8 cellular contexts compared by ENCODE assay signal in genomic region chr15:40582726-40583246, GRCh38. TPM values are rescaled to one million over a fixed set of nuclear protein-coding genes. Genes with fewer than 3 reads are reported as not detected.
DNase-seq lines count a peak whose midpoint lies in the region; ATAC-seq and TF ChIP-seq lines count a peak whose summit lies in the region.

No MANE protein-coding gene starts in this region.

- peak; percentile 57 for ATAC-seq in CD4-positive, alpha-beta T cell (ENCODE audit: poor library complexity)
- ATAC-seq in activated T-cell treated with anti-CD3 and anti-CD28 coated beads, Interleukin-2, amount 50 U/mL, for 4 hours = no peak
- ATAC-seq in GM19328 (IDR thresholded peaks at IDR 0.05; ENCODE audit: unreplicated experiment) = no peak

- no peak overlapping the region for H3K23ac ChIP-seq in mesendoderm (ENCODE audit: low read length)

- H3K56ac ChIP-seq in mesendoderm (ENCODE audit: low read length) = no peak overlapping the region

- H3K36me3 Mint-ChIP-seq in CD4-positive, alpha-beta T cell (ENCODE audit: low read depth) = no peaks in the 10 kb centered on the region
- peaks cover 2% of the 10 kb centered on the region for H3K36me3 Mint-ChIP-seq in mesothelial cell of epicardium
- H3K36me3 Mint-ChIP-seq in activated T-cell treated with anti-CD3 and anti-CD28 coated beads, Interleukin-2, amount 50 U/mL, for 4 hours (ENCODE audit: insufficient read depth) = no peaks in the 10 kb centered on the region
- no peaks in the 10 kb centered on the region for H3K36me3 Mint-ChIP-seq in activated T-helper 2 cell treated with anti-CD3 and anti-CD28 coated beads, Interferon-gamma antibody, Interleukin-2, Interleukin-4, amounts not matched to agents 10 μg/mL and 5 μg/mL and 100 μg/mL, durations not matched to agents 14 hours and 24 hours and 36 hours (ENCODE audit: low read depth)

- no peaks in the 10 kb centered on the region for H3K36me3 ChIP-seq in mesendoderm (ENCODE audit: control insufficient read depth, insufficient read depth, low read length)

- peaks cover 5% of the 10 kb centered on the region for H3K4me1 Mint-ChIP-seq in CD4-positive, alpha-beta T cell (ENCODE audit: low read depth)
- H3K4me1 Mint-ChIP-seq in mesothelial cell of epicardium = no peaks in the 10 kb centered on the region
- no peaks in the 10 kb centered on the region for H3K4me1 Mint-ChIP-seq in activated T-cell treated with anti-CD3 and anti-CD28 coated beads, Interleukin-2, amount 50 U/mL, for 4 hours (ENCODE audit: low read depth)
- H3K4me1 Mint-ChIP-seq in activated T-helper 2 cell treated with anti-CD3 and anti-CD28 coated beads, Interferon-gamma antibody, Interleukin-2, Interleukin-4, amounts not matched to agents 10 μg/mL and 5 μg/mL and 100 μg/mL, durations not matched to agents 14 hours and 24 hours and 36 hours (ENCODE audit: low read depth) = peaks cover 4% of the 10 kb centered on the region

- H3K4me1 ChIP-seq in mesendoderm (ENCODE audit: control insufficient read depth, low read depth, low read length) = no peaks in the 10 kb centered on the region

- H3K4me3 ChIP-seq in WI38 (ENCODE audit: low read depth, low read length) = no peak overlapping the region
- no peak overlapping the region for H3K4me3 ChIP-seq in mesendoderm (ENCODE audit: low read length)

- H2BK5ac ChIP-seq in mesendoderm (ENCODE audit: low read length) = no peak overlapping the region

- no peak overlapping the region for H3K9ac ChIP-seq in mesendoderm (ENCODE audit: low read length)

- no peaks in the 10 kb centered on the region for H3K79me1 ChIP-seq in mesendoderm (ENCODE audit: low read length)

- H3K18ac ChIP-seq in mesendoderm (ENCODE audit: low read length) = no peak overlapping the region

- no peaks in the 10 kb centered on the region for H3K79me2 ChIP-seq in mesendoderm (ENCODE audit: control insufficient read depth, insufficient read depth, low read length)

- intact Hi-C loops in CD4-positive, alpha-beta T cell (cut with DNase I, micrococcal nuclease) = no loop called here
- intact Hi-C loops in activated T-helper 2 cell treated with anti-CD3 and anti-CD28 coated beads, Interferon-gamma antibody, Interleukin-2, Interleukin-4, amounts not matched to agents 10 μg/mL and 5 μg/mL and 100 μg/mL, durations not matched to agents 14 hours and 24 hours and 36 hours (cut with micrococcal nuclease) = no loop called here

- no peak overlapping the region for H4K8ac ChIP-seq in mesendoderm (ENCODE audit: low read depth, low read length)

- no peaks in the 10 kb centered on the region for H3K27me3 Mint-ChIP-seq in CD4-positive, alpha-beta T cell
- peaks cover 2% of the 10 kb centered on the region for H3K27me3 Mint-ChIP-seq in mesothelial cell of epicardium (ENCODE audit: low read depth)
- no peaks in the 10 kb centered on the region for H3K27me3 Mint-ChIP-seq in activated T-cell treated with anti-CD3 and anti-CD28 coated beads, Interleukin-2, amount 50 U/mL, for 4 hours (ENCODE audit: low read depth)
- H3K27me3 Mint-ChIP-seq in activated T-helper 2 cell treated with anti-CD3 and anti-CD28 coated beads, Interferon-gamma antibody, Interleukin-2, Interleukin-4, amounts not matched to agents 10 μg/mL and 5 μg/mL and 100 μg/mL, durations not matched to agents 14 hours and 24 hours and 36 hours (ENCODE audit: low read depth) = peaks cover 2% of the 10 kb centered on the region

- H2BK15ac ChIP-seq in mesendoderm (replicated peaks; ENCODE audit: low read depth) = no peak overlapping the region

- H2BK120ac ChIP-seq in mesendoderm (ENCODE audit: low read depth, low read length) = no peak overlapping the region

- H3K4ac ChIP-seq in mesendoderm (ENCODE audit: low read depth, low read length) = no peak overlapping the region

- POLR2A ChIA-PET in CD4-positive, alpha-beta T cell (lab: Charles Lee) = no interaction called here

- no peak for TF ChIP-seq CTCF in CD4-positive, alpha-beta T cell (IDR thresholded peaks at IDR 0.05)
- TF ChIP-seq CTCF in WI38 (IDR thresholded peaks at IDR 0.05; ENCODE audit: low read depth, low read length) (0 out of 2 replicates have a peak, but pooled peaks have one; percentile 5), mesothelial cell of epicardium (IDR thresholded peaks at IDR 0.05; ENCODE audit: unreplicated experiment) (no peak)

- H3K27me3 ChIP-seq in CD4-positive, alpha-beta T cell (ENCODE audit: control insufficient read depth, insufficient read depth, low read length) = no peaks in the 10 kb centered on the region
- no peaks in the 10 kb centered on the region for H3K27me3 ChIP-seq in mesendoderm (ENCODE audit: insufficient read depth, low read length, poor library complexity)

- no peak overlapping the region for H2AK5ac ChIP-seq in mesendoderm (ENCODE audit: low read length)

- CTCF ChIA-PET in CD4-positive, alpha-beta T cell (lab: Charles Lee) = no interaction called here

- no peak overlapping the region for H4K5ac ChIP-seq in mesendoderm (ENCODE audit: low read length)

- H3K4me2 ChIP-seq in mesendoderm (ENCODE audit: low read length) = no peak overlapping the region

- no peak overlapping the region for H3K27ac ChIP-seq in CD4-positive, alpha-beta T cell (ENCODE audit: low read depth, low read length)
- H3K27ac ChIP-seq in mesendoderm (ENCODE audit: low read depth, low read length) = no peak overlapping the region

- no peaks in the 10 kb centered on the region for H3K9me3 ChIP-seq in CD4-positive, alpha-beta T cell (ENCODE audit: control insufficient read depth, low read length)

- no peak overlapping the region for H3K27ac Mint-ChIP-seq in CD4-positive, alpha-beta T cell
- H3K27ac Mint-ChIP-seq in mesothelial cell of epicardium = no peak overlapping the region
- H3K27ac Mint-ChIP-seq in activated T-helper 2 cell treated with anti-CD3 and anti-CD28 coated beads, Interferon-gamma antibody, Interleukin-2, Interleukin-4, amounts not matched to agents 10 μg/mL and 5 μg/mL and 100 μg/mL, durations not matched to agents 14 hours and 24 hours and 36 hours = no peak overlapping the region

- WGBS in mesendoderm (ENCODE audit: extremely low coverage, insufficient coverage, low lambda C conversion rate) = no CpG with 5 or more reads among the region's 8 CpGs

- peak overlapping the region; percentile 62 for H3K4me3 Mint-ChIP-seq in CD4-positive, alpha-beta T cell
- no peak overlapping the region for H3K4me3 Mint-ChIP-seq in mesothelial cell of epicardium
- no peak overlapping the region for H3K4me3 Mint-ChIP-seq in activated T-cell treated with anti-CD3 and anti-CD28 coated beads, Interleukin-2, amount 50 U/mL, for 4 hours
- H3K4me3 Mint-ChIP-seq in activated T-helper 2 cell treated with anti-CD3 and anti-CD28 coated beads, Interferon-gamma antibody, Interleukin-2, Interleukin-4, amounts not matched to agents 10 μg/mL and 5 μg/mL and 100 μg/mL, durations not matched to agents 14 hours and 24 hours and 36 hours (ENCODE audit: low read depth) = no peak overlapping the region

- no peak for DNase-seq in CD4-positive, alpha-beta T cell
- peak; percentile 46 for DNase-seq in HuH-7 (ENCODE audit: low spot score)
- DNase-seq in mesendoderm = peak; percentile 22
- no peak for DNase-seq in mesothelial cell of epicardium (ENCODE audit: low spot score in 2 of 2, unreplicated experiment in 2 of 2)
- DNase-seq in activated T-cell treated with anti-CD3 and anti-CD28 coated beads, Interleukin-2, amount 50 U/mL, for 4 hours = no peak
- DNase-seq in activated T-helper 2 cell treated with anti-CD3 and anti-CD28 coated beads, Interferon-gamma antibody, Interleukin-2, Interleukin-4, amounts not matched to agents 10 μg/mL and 5 μg/mL and 100 μg/mL, durations not matched to agents 14 hours and 24 hours and 36 hours (ENCODE audit: low spot score) = no peak

- no peaks in the 10 kb centered on the region for H3K9me3 Mint-ChIP-seq in CD4-positive, alpha-beta T cell
- H3K9me3 Mint-ChIP-seq in mesothelial cell of epicardium = peaks cover 2% of the 10 kb centered on the region
- H3K9me3 Mint-ChIP-seq in activated T-cell treated with anti-CD3 and anti-CD28 coated beads, Interleukin-2, amount 50 U/mL, for 4 hours = no peaks in the 10 kb centered on the region
- peaks cover 8% of the 10 kb centered on the region for H3K9me3 Mint-ChIP-seq in activated T-helper 2 cell treated with anti-CD3 and anti-CD28 coated beads, Interferon-gamma antibody, Interleukin-2, Interleukin-4, amounts not matched to agents 10 μg/mL and 5 μg/mL and 100 μg/mL, durations not matched to agents 14 hours and 24 hours and 36 hours

RNA-seq across cellular contexts. Expression of gene KNL1, which starts 11.3 kb away (rescaled TPM):
- under 1 TPM; 0.59 to 0.69 TPM for total RNA-seq in CD4-positive, alpha-beta T cell
- polyA plus RNA-seq in mesendoderm (2013, experiment 1 of 2) = 11.4 TPM
- polyA plus RNA-seq in mesendoderm (2013, experiment 2 of 2) = 10.9 TPM
- total RNA-seq in mesothelial cell of epicardium = 7.4 to 9.3 TPM (median 8.8 TPM) in 3 replicates
- 1 to 10 TPM; 2.9 to 4.1 (median 3.6) TPM for total RNA-seq in activated T-cell treated with anti-CD3 and anti-CD28 coated beads, Interleukin-2, amount 50 U/mL, for 4 hours
- total RNA-seq in activated T-helper 2 cell treated with anti-CD3 and anti-CD28 coated beads, Interferon-gamma antibody, Interleukin-2, Interleukin-4, amounts not matched to agents 10 μg/mL and 5 μg/mL and 100 μg/mL, durations not matched to agents 14 hours and 24 hours and 36 hours = 30.6 and 30.8 TPM in 2 replicates

RNA-seq across cellular contexts. Expression of gene RPUSD2, which starts 13.7 kb away (rescaled TPM):
- 10 to 100 TPM; 18.8 to 21.0 TPM for total RNA-seq in CD4-positive, alpha-beta T cell
- 14.7 TPM for polyA plus RNA-seq in mesendoderm (2013, experiment 1 of 2)
- 14.1 TPM for polyA plus RNA-seq in mesendoderm (2013, experiment 2 of 2)
- 11.9 to 14.5 TPM (median 13.0 TPM) in 3 replicates for total RNA-seq in mesothelial cell of epicardium
- 10 to 100 TPM; 33.3 to 41.1 (median 37.0) TPM for total RNA-seq in activated T-cell treated with anti-CD3 and anti-CD28 coated beads, Interleukin-2, amount 50 U/mL, for 4 hours
- total RNA-seq in activated T-helper 2 cell treated with anti-CD3 and anti-CD28 coated beads, Interferon-gamma antibody, Interleukin-2, Interleukin-4, amounts not matched to agents 10 μg/mL and 5 μg/mL and 100 μg/mL, durations not matched to agents 14 hours and 24 hours and 36 hours = 18.6 and 18.8 TPM in 2 replicates

RNA-seq across cellular contexts. Expression of gene CCDC32, which starts 17.9 kb away (rescaled TPM):
- total RNA-seq in CD4-positive, alpha-beta T cell = 10 to 100 TPM; 20.9 to 21.3 TPM
- polyA plus RNA-seq in mesendoderm (2013, experiment 1 of 2) = 9.6 TPM
- 8.9 TPM for polyA plus RNA-seq in mesendoderm (2013, experiment 2 of 2)
- 27.2 to 30.1 TPM (median 28.8 TPM) in 3 replicates for total RNA-seq in mesothelial cell of epicardium
- 10 to 100 TPM; 29.9 to 33.9 (median 31.0) TPM for total RNA-seq in activated T-cell treated with anti-CD3 and anti-CD28 coated beads, Interleukin-2, amount 50 U/mL, for 4 hours
- total RNA-seq in activated T-helper 2 cell treated with anti-CD3 and anti-CD28 coated beads, Interferon-gamma antibody, Interleukin-2, Interleukin-4, amounts not matched to agents 10 μg/mL and 5 μg/mL and 100 μg/mL, durations not matched to agents 14 hours and 24 hours and 36 hours = 32.7 and 34.0 TPM in 2 replicates

Comparison
In these comparisons a context has a peak if more than half of its experiments do, and no peak if none do; other contexts are left out.
1. DNase-seq: peak in HuH-7 (single experiment) and mesendoderm (single experiment); none in CD4-positive, alpha-beta T cell (0 of 10), mesothelial cell of epicardium (0 of 2), activated T-cell treated with anti-CD3 and anti-CD28 coated beads, Interleukin-2, amount 50 U/mL, for 4 hours (single experiment) and activated T-helper 2 cell treated with anti-CD3 and anti-CD28 coated beads, Interferon-gamma antibody, Interleukin-2, Interleukin-4, amounts not matched to agents 10 μg/mL and 5 μg/mL and 100 μg/mL, durations not matched to agents 14 hours and 24 hours and 36 hours (single experiment).